ENCODE assay signal across 8 cellular contexts in genomic region chr4:57110635-57111546, GRCh38. TPM values are rescaled to one million over a fixed set of nuclear protein-coding genes. Genes with fewer than 3 reads are reported as not detected.
A peak's percentile ranks its signal among the peaks of the same experiment; 100 is the strongest.
DNase-seq lines count a peak whose midpoint lies in the region; ATAC-seq, FAIRE-seq and TF ChIP-seq lines count a peak whose summit lies in the region.

No MANE protein-coding gene starts in this region.

- 2 to 6% (median 3%) methylated on average over 25 of the region's 25 CpGs for WGBS in small intestine, 3 donors

- intact Hi-C loops in colonic mucosa (cut with DNase I): no loop called here

- H3K9me3 ChIP-seq in colonic mucosa: no peaks in the 10 kb centered on the region
- H3K9me3 ChIP-seq in small intestine (ENCODE audit: control insufficient read depth, low read depth): no peaks in the 10 kb centered on the region

- H3K9ac ChIP-seq in colonic mucosa (ENCODE audit: low read depth in 2 of 2, low read length in 2 of 2): peak overlapping the region; percentile 77 to 88

- no peaks in the 10 kb centered on the region for H3K36me3 ChIP-seq in colonic mucosa
- H3K36me3 ChIP-seq in small intestine (ENCODE audit: control insufficient read depth in 2 of 2, insufficient read depth in 2 of 2, low read length in 2 of 2): no peaks in the 10 kb centered on the region

- H3K4me1 ChIP-seq in colonic mucosa: no peaks in the 10 kb centered on the region
- H3K4me1 ChIP-seq in small intestine (ENCODE audit: control insufficient read depth in 2 of 2, insufficient read depth in 1 of 2, low read depth in 1 of 2, low read length in 1 of 2): no peaks in the 10 kb centered on the region

- DNase-seq in NCI-H2029 treated with DMSO at 0.1 percent for 48 hours (lab: John Stamatoyannopoulos, UW) (peak; percentile 4), NCI-H2029 (lab: John Stamatoyannopoulos, UW) (no peak), SIG-M5 (lab: John Stamatoyannopoulos, UW) (peak; percentile 53), colonic mucosa (peak; percentile 29), islet precursor cell (peak; percentile 84), small intestine (peak; percentile 36), NCI-H2081 treated with DMSO at 0.1 percent for 48 hours (lab: John Stamatoyannopoulos, UW) (no peak)

- no peak for TF ChIP-seq CTCF in colonic mucosa (IDR thresholded peaks at IDR 0.05)

- ATAC-seq in HG02763 (IDR thresholded peaks at IDR 0.05; ENCODE audit: unreplicated experiment): peak; percentile 50

- no peak for FAIRE-seq in small intestine (lab: Jason Lieb, UNC)

- H3K27me3 ChIP-seq in colonic mucosa (peaks cover 11% of the 10 kb centered on the region), small intestine (ENCODE audit: control insufficient read depth in 2 of 2, insufficient read depth in 2 of 2, low read length in 2 of 2) (peaks cover 0 to 4% of the 10 kb centered on the region in 2 donors)

- peak overlapping the region; percentile 62 for H3K4me3 ChIP-seq in colonic mucosa
- H3K4me3 ChIP-seq in small intestine (ENCODE audit: low read depth in 1 of 2, low read length in 2 of 2): peak overlapping the region; percentile 48 to 70

- peak overlapping the region; percentile 82 for H3K27ac ChIP-seq in colonic mucosa
- peak overlapping the region; percentile 9 to 93 for H3K27ac ChIP-seq in small intestine (ENCODE audit: low read depth in 1 of 2, low read length in 1 of 2)

RNA-seq across cellular contexts. Expression of gene IGFBP7, which starts 0.7 kb away (rescaled TPM):
- 10 to 100 TPM; 58.5 to 89.5 TPM for total RNA-seq in colonic mucosa
- 100 to 1,000 TPM in 1 of 3 donors, 10 to 100 TPM in 1, 1 to 10 TPM in 1; 8.9 to 240 (median 44.0) TPM for polyA plus RNA-seq in small intestine

Comparison
In these comparisons a context has a peak if more than half of its experiments do, and no peak if none do; other contexts are left out.
1. DNase-seq: peak in NCI-H2029 treated with DMSO at 0.1 percent for 48 hours (single experiment), SIG-M5 (single experiment), colonic mucosa (single experiment), islet precursor cell (single experiment) and small intestine (single experiment); none in NCI-H2029 (single experiment) and NCI-H2081 treated with DMSO at 0.1 percent for 48 hours (single experiment).